ENCODE assay signal across 13 cellular contexts in genomic region chr5:3310551-3311340, GRCh38.
DNase-seq lines count a peak whose midpoint lies in the region; ATAC-seq lines count a peak whose summit lies in the region.
"Had no signal": no experiment of that assay in that cellular context is flagged by ENCODE, and none has a peak within 500 bp of the region (broad histone marks: within the 10 kb centered on the region; RNA-seq: fewer than 3 reads in every experiment).

No MANE protein-coding gene starts in this region.

- H3K4ac ChIP-seq in neuronal stem cell (ENCODE audit: low read length) = no peak overlapping the region

- no peaks in the 10 kb centered on the region for H3K79me1 ChIP-seq in neuronal stem cell (ENCODE audit: low read depth, low read length)

- no peak overlapping the region for H3K4me3 ChIP-seq in neuronal stem cell (ENCODE audit: low read length in 2 of 2)
- H3K4me3 ChIP-seq: colonic mucosa, sigmoid colon had no signal

- H3K9ac ChIP-seq in neuronal stem cell (ENCODE audit: low read depth, low read length, poor library complexity) = no peak overlapping the region

- H3K14ac ChIP-seq in neuronal stem cell (ENCODE audit: low read length) = no peak overlapping the region

- H2BK5ac ChIP-seq in neuronal stem cell (ENCODE audit: low read length) = no peak overlapping the region

- no peak overlapping the region for H3K23ac ChIP-seq in neuronal stem cell (ENCODE audit: low read depth, low read length, poor library complexity)

- DNase-seq in HPDE6-E6E7 (ENCODE audit: extremely low spot score) (peak; percentile 59), RPMI7951 (ENCODE audit: low read depth) (peak; percentile 97), foreskin melanocyte (peak; percentile 80), renal cortical epithelial cell (ENCODE audit: low read depth) (peak; percentile 73), neuronal stem cell (ENCODE audit: low spot score) (no peak)
- DNase-seq in activated naive CD4-positive, alpha-beta T cell treated with anti-CD3 and anti-CD28 coated beads, Interleukin-2, amount 50 U/mL, for 16 hours = no peak
- DNase-seq in stimulated activated CD4-positive, alpha-beta T cell treated with anti-CD3 and anti-CD28 coated beads, Interleukin-12 subunit alpha, Interleukin-12 subunit beta, amount 100 ng/mL, for 4 hours = no peak
- DNase-seq: activated T-cell treated with anti-CD3 and anti-CD28 coated beads, Interleukin-2, amount 50 U/mL, for 72 hours; colonic mucosa; NCI-H226; sigmoid colon had no signal

- no peak overlapping the region for H4K91ac ChIP-seq in neuronal stem cell (ENCODE audit: low read depth, low read length, poor library complexity)

- H2AK5ac ChIP-seq in neuronal stem cell (ENCODE audit: low read depth, low read length) = no peak overlapping the region

- H2BK120ac ChIP-seq in neuronal stem cell (ENCODE audit: low read depth, low read length) = no peak overlapping the region

- no peak overlapping the region for H3K4me2 ChIP-seq in neuronal stem cell (ENCODE audit: insufficient read depth, low read length, poor library complexity, severe bottlenecking)

- no CpG with 5 or more reads among the region's 28 CpGs for WGBS in neuronal stem cell (ENCODE audit: extremely low coverage in 2 of 2, insufficient read length in 2 of 2, insufficient replicate concordance in 1 of 2), 2 donors

- peaks cover 0 to 3% of the 10 kb centered on the region in 2 donors for H3K4me1 ChIP-seq in neuronal stem cell (ENCODE audit: control insufficient read depth in 2 of 2, insufficient read depth in 1 of 2, low read depth in 1 of 2, low read length in 2 of 2)
- H3K4me1 ChIP-seq: colonic mucosa, sigmoid colon had no signal

- ATAC-seq in GM18519 (IDR thresholded peaks at IDR 0.05; ENCODE audit: low FRiP score, unreplicated experiment) = no peak
- ATAC-seq: activated T-cell treated with anti-CD3 and anti-CD28 coated beads, Interleukin-2, amount 50 U/mL, for 72 hours; HCT116 had no signal

- peaks cover 8 to 9% of the 10 kb centered on the region in 2 donors for H3K9me3 ChIP-seq in neuronal stem cell (replicated peaks in 1 of 2; ENCODE audit: control insufficient read depth in 2 of 2, insufficient read depth in 1 of 2, low read depth in 1 of 2, low read length in 2 of 2)
- H3K9me3 ChIP-seq: colonic mucosa had no signal

- no peak overlapping the region for H3K27ac ChIP-seq in neuronal stem cell (replicated peaks; ENCODE audit: low read length)
- H3K27ac ChIP-seq: colonic mucosa had no signal

- H2BK12ac ChIP-seq in neuronal stem cell (ENCODE audit: low read length) = no peak overlapping the region

- no peaks in the 10 kb centered on the region for H3K27me3 ChIP-seq in neuronal stem cell (ENCODE audit: control insufficient read depth in 3 of 3, insufficient read depth in 3 of 3, low read depth in 1 of 3, low read length in 3 of 3)
- H3K27me3 ChIP-seq: colonic mucosa, sigmoid colon had no signal

- no peak overlapping the region for H3K18ac ChIP-seq in neuronal stem cell (ENCODE audit: low read length)

- no peak overlapping the region for H4K8ac ChIP-seq in neuronal stem cell (ENCODE audit: low read depth, low read length)

- no peak overlapping the region for H2AFZ ChIP-seq in neuronal stem cell (ENCODE audit: low read length)

- H2BK15ac ChIP-seq in neuronal stem cell (ENCODE audit: low read length) = no peak overlapping the region

- H3K36me3 ChIP-seq in neuronal stem cell (replicated peaks in 1 of 2; ENCODE audit: control insufficient read depth in 2 of 2, insufficient read depth in 2 of 2, low read length in 2 of 2) = no peaks in the 10 kb centered on the region
- H3K36me3 ChIP-seq: colonic mucosa, sigmoid colon had no signal

Comparison
In these comparisons a context has a peak if more than half of its experiments do, and no peak if none do; other contexts are left out.
1. DNase-seq: peak in HPDE6-E6E7 (single experiment), RPMI7951 (single experiment), foreskin melanocyte (single experiment) and renal cortical epithelial cell (single experiment); none in activated naive CD4-positive, alpha-beta T cell treated with anti-CD3 and anti-CD28 coated beads, Interleukin-2, amount 50 U/mL, for 16 hours (single experiment), stimulated activated CD4-positive, alpha-beta T cell treated with anti-CD3 and anti-CD28 coated beads, Interleukin-12 subunit alpha, Interleukin-12 subunit beta, amount 100 ng/mL, for 4 hours (single experiment) and neuronal stem cell (single experiment).